8 cellular contexts compared by ENCODE assay signal in genomic region chr2:25314514-25315315, GRCh38. TPM values are rescaled to one million over a fixed set of nuclear protein-coding genes. Genes with fewer than 3 reads are reported as not detected.
DNase-seq lines count a peak whose midpoint lies in the region; ATAC-seq, FAIRE-seq and TF ChIP-seq lines count a peak whose summit lies in the region.

No MANE protein-coding gene starts in this region.

- no peak overlapping the region for H3K23ac ChIP-seq in H9 (ENCODE audit: insufficient read length, low read depth, low read length)

- no peak overlapping the region for H2AFZ ChIP-seq in H9 (ENCODE audit: low read length)

- peak overlapping the region; percentile 33 for H2AK5ac ChIP-seq in H9 (ENCODE audit: insufficient read length, low read length)

- peak overlapping the region in 1 of 3 experiments; percentile 92; a peak in 2 of 7 replicates for H3K27ac Mint-ChIP-seq in H9

- H3K4me1 Mint-ChIP-seq in H9, result peaks cover 40 to 62% of the 10 kb centered on the region in 2 experiments

- H3K4me3 ChIP-seq in psoas muscle (no peak overlapping the region), upper lobe of left lung (no peak overlapping the region)

- TF ChIP-seq EP300 in upper lobe of left lung (IDR thresholded peaks at IDR 0.05), result no peak

- intact Hi-C loops in psoas muscle (cut with DNase I), result no loop called here

- H3K4me1 ChIP-seq in H9 (ENCODE audit: insufficient read depth, low read length), result peaks cover 8% of the 10 kb centered on the region; the same call in 1 of the 2 replicates
- H3K4me1 ChIP-seq in psoas muscle, result peaks cover 68% of the 10 kb centered on the region
- H3K4me1 ChIP-seq in upper lobe of left lung, result peaks cover 47 to 62% (median 54%) of the 10 kb centered on the region in 4 donors

- no peaks in the 10 kb centered on the region for H3K27me3 ChIP-seq in H9 (ENCODE audit: insufficient read depth, low read length)
- H3K27me3 ChIP-seq in psoas muscle (ENCODE audit: insufficient read depth in 3 of 3, low read length in 2 of 3), result no peaks in the 10 kb centered on the region
- no peaks in the 10 kb centered on the region for H3K27me3 ChIP-seq in upper lobe of left lung

- no peak overlapping the region for H4K91ac ChIP-seq in H9 (ENCODE audit: insufficient read length, low read depth, low read length)

- ATAC-seq in psoas muscle (peak in 1 of 4 donors; percentile 19), upper lobe of left lung (ENCODE audit: low FRiP score in 2 of 2) (peak; percentile 72 to 79)

- peak overlapping the region; percentile 72 for H3K18ac ChIP-seq in H9 (ENCODE audit: insufficient read length, low read depth, low read length)

- TF ChIP-seq POLR2A in upper lobe of left lung (IDR thresholded peaks at IDR 0.05), result no peak

- H2BK15ac ChIP-seq in H9 (ENCODE audit: low read depth, low read length), result no peak overlapping the region

- peak overlapping the region; percentile 0 for H4K8ac ChIP-seq in H9 (replicated peaks; ENCODE audit: insufficient read length, low read depth, low read length)

- H3T11ph ChIP-seq in H9 (ENCODE audit: low read length), result no peak overlapping the region

- H4K20me1 ChIP-seq in H9 (ENCODE audit: control insufficient read depth, insufficient read depth, insufficient read length), result no peaks in the 10 kb centered on the region

- H4K5ac ChIP-seq in H9 (ENCODE audit: insufficient read length, low read depth, low read length), result no peak overlapping the region

- H3K56ac ChIP-seq in H9 (ENCODE audit: insufficient read length, low read depth, low read length), result no peak overlapping the region

- H3K9me3 Mint-ChIP-seq in H9, result no peaks in the 10 kb centered on the region

- CTCF ChIA-PET in GM10248 (lab: Yijun Ruan, JAX), result interaction anchor here (0.6 to 3.0 kb wide), 9 partner anchors 9 to 252 kb away, joined by 3 to 14 read pairs (median 4); no protein-coding TSS in a partner anchor

- no peak overlapping the region for H3K27ac ChIP-seq in H9 (ENCODE audit: insufficient read length, low read depth, low read length)
- H3K27ac ChIP-seq in psoas muscle, result peak overlapping the region; percentile 82
- H3K27ac ChIP-seq in upper lobe of left lung, result peak overlapping the region; percentile 43 to 86 (median 68)

- no peak for FAIRE-seq in frontal cortex (lab: Jason Lieb, UNC)

- H2BK5ac ChIP-seq in H9 (ENCODE audit: insufficient read length, low read length), result no peak overlapping the region

- H3K4ac ChIP-seq in H9 (ENCODE audit: low read depth, low read length), result no peak overlapping the region; the same call in 1 of the 2 replicates

- no peaks in the 10 kb centered on the region for H3K27me3 Mint-ChIP-seq in H9 (ENCODE audit: low read depth)

- no CpG with 5 or more reads among the region's 13 CpGs for WGBS in H9 (ENCODE audit: extremely low coverage, insufficient read length, low lambda C conversion rate)
- 28 to 35% (median 28%) methylated on average over 12 to 13 of the region's 13 CpGs for WGBS in psoas muscle, 3 donors
- WGBS in upper lobe of left lung, 2 donors, result 21 to 24% methylated on average over 9 to 13 of the region's 13 CpGs

- H3K36me3 ChIP-seq in psoas muscle (ENCODE audit: insufficient read depth in 1 of 2, low read depth in 1 of 2) (peaks cover 0 to 14% of the 10 kb centered on the region in 2 donors), upper lobe of left lung (peaks cover 0 to 19% (median 7%) of the 10 kb centered on the region in 4 donors)

- peak overlapping the region; percentile 80; the same call in 1 of the 2 replicates for H3K14ac ChIP-seq in H9 (ENCODE audit: insufficient read depth, low read length)

- H2BK20ac ChIP-seq in H9 (ENCODE audit: low read depth, low read length, poor library complexity, severe bottlenecking), result no peak overlapping the region

- H3K9me3 ChIP-seq in H9 (ENCODE audit: control insufficient read depth, low read depth, low read length), result no peaks in the 10 kb centered on the region
- no peaks in the 10 kb centered on the region for H3K9me3 ChIP-seq in psoas muscle
- no peaks in the 10 kb centered on the region for H3K9me3 ChIP-seq in upper lobe of left lung

- H3K79me1 ChIP-seq in H9 (ENCODE audit: insufficient read depth, low read depth, low read length, poor library complexity, severe bottlenecking), result no peaks in the 10 kb centered on the region

- H3K4me3 Mint-ChIP-seq in H9, result peak overlapping the region in 1 of 2 experiments; percentile 17; a peak in 2 of 5 replicates

- H2BK120ac ChIP-seq in H9 (ENCODE audit: low read depth, low read length, poor library complexity, severe bottlenecking), result no peak overlapping the region

- no peaks in the 10 kb centered on the region for H3K79me2 ChIP-seq in H9 (ENCODE audit: insufficient read depth, low read length)

- H2BK12ac ChIP-seq in H9 (ENCODE audit: insufficient read length, low read depth, low read length), result peak overlapping the region; percentile 26

- TF ChIP-seq CTCF in GM10248 (IDR thresholded peaks at IDR 0.05; ENCODE audit: control extremely low read depth, extremely low read depth, low read depth, missing control alignments) (no peak), H9 (conservative IDR thresholded peaks at IDR 0.05) (no peak), psoas muscle (IDR thresholded peaks at IDR 0.05) (no peak), upper lobe of left lung (IDR thresholded peaks at IDR 0.05) (no peak)

- POLR2A ChIA-PET in GM10248 (lab: Yijun Ruan, JAX), result interaction anchor here (0.9 to 1.3 kb wide), 3 partner anchors 8 to 12 kb away, joined by 3 read pairs; no protein-coding TSS in a partner anchor

- H3K4me2 ChIP-seq in H9 (ENCODE audit: insufficient read depth, insufficient read length, low read length), result no peak overlapping the region

- H3K23me2 ChIP-seq in H9 (ENCODE audit: insufficient read length, low read depth, low read length, poor library complexity, severe bottlenecking), result peaks cover 6% of the 10 kb centered on the region

- peak; percentile 89 for DNase-seq in GM10248 (ENCODE audit: extremely low spot score)
- peak; percentile 91 for DNase-seq in H9
- peak; percentile 72 for DNase-seq in NCI-H2171 (lab: John Stamatoyannopoulos, UW)
- peak; percentile 87 for DNase-seq in activated CD8-positive, alpha-beta memory T cell treated with anti-CD3 and anti-CD28 coated beads, Interleukin-2, amount 50 U/mL, for 24 hours (ENCODE audit: extremely low read depth)
- peak; percentile 61 to 79 for DNase-seq in frontal cortex (ENCODE audit: low spot score in 2 of 2)
- DNase-seq in psoas muscle, result peak; percentile 61 to 72
- DNase-seq in upper lobe of left lung, result peak in 1 of 2 donors; percentile 66
- DNase-seq in HPDE6-E6E7 (ENCODE audit: extremely low spot score), result no peak

- H3K36me3 Mint-ChIP-seq in H9 (ENCODE audit: insufficient read depth in 1 of 3, low read depth in 3 of 3), result no peaks in the 10 kb centered on the region

- no peak overlapping the region for H3K9ac ChIP-seq in H9 (ENCODE audit: extremely low read depth, insufficient read length, low read length)

RNA-seq across cellular contexts. Expression of gene DNMT3A, which starts 27.0 kb away (rescaled TPM):
- 207 and 215 TPM in 2 replicates for total RNA-seq in H9 (2021)
- total RNA-seq in frontal cortex, result 71.3 TPM
- total RNA-seq in psoas muscle, result 10 to 100 TPM; 20.6 to 26.2 (median 21.7) TPM
- polyA plus RNA-seq in psoas muscle, result 1 to 10 TPM; 7.1 to 9.9 (median 8.4) TPM
- 10 to 100 TPM in 5 of 6 donors, 1 to 10 TPM in 1; 7.8 to 49.2 (median 30.4) TPM for total RNA-seq in upper lobe of left lung
